ENCODE assay signal across 7 cellular contexts in the genomic region with DNA sequence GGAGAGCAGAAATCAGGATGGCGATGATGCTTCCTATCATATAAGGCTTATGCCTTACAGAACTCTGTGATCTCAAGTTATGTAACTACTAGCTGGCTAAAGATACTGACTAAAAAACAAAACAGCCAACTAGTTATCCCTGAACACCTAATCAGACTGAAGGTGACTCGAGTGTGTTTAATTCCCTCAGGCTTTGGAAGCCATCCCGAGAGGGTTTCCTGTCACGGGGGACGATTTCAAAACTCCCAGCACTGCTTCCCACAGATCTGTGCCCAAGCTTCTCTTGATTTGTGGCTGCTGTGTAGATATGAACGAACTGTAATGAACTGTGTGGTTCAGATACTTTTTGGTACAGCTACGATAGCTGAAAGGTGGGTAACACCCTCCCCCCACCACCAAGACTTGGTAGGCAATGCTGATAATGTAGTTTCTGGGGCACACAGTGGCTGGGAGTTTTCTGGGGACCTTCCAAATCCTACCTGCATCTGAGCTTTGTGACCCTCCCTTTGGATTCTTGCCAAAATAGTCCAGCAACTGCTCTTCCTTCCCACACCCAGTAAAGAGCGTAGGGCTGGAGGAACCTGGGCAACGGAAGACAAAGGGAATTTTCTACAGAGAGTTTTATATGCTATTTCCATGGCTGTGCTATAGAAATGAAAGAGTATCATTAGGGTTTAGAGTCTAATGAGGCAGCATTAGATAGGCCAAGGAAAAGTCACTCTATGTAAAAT.
DNase-seq lines count a peak whose midpoint lies in the region; ATAC-seq and TF ChIP-seq lines count a peak whose summit lies in the region.

No MANE protein-coding gene starts in this region.

- TF ChIP-seq CTCF in adrenal gland (IDR thresholded peaks at IDR 0.05), result no peak

- no peaks in the 10 kb centered on the region for H3K36me3 ChIP-seq in adrenal gland (replicated peaks in 1 of 2)
- no peaks in the 10 kb centered on the region for H3K36me3 ChIP-seq in iPS-20b (ENCODE audit: insufficient read depth, low read depth, low read length)
- no peaks in the 10 kb centered on the region for H3K36me3 ChIP-seq in stomach smooth muscle (ENCODE audit: control insufficient read depth in 2 of 2, insufficient read depth in 2 of 2, low read length in 2 of 2)

- peaks cover 0 to 7% (median 0%) of the 10 kb centered on the region in 3 donors for H3K9me3 ChIP-seq in adrenal gland (replicated peaks in 1 of 3)
- H3K9me3 ChIP-seq in iPS-20b (ENCODE audit: insufficient read depth, low read depth, low read length), result peaks cover 8% of the 10 kb centered on the region; the same call in 1 of the 2 replicates
- peaks cover 3 to 7% of the 10 kb centered on the region in 2 donors for H3K9me3 ChIP-seq in stomach smooth muscle (ENCODE audit: control insufficient read depth in 2 of 2, low read length in 2 of 2)

- TF ChIP-seq POLR2A in adrenal gland (IDR thresholded peaks at IDR 0.05), result no peak

- no peak for ATAC-seq in HG03045 (IDR thresholded peaks at IDR 0.05; ENCODE audit: unreplicated experiment)

- H3K4me3 ChIP-seq in adrenal gland, result peak overlapping the region in 1 of 4 donors; percentile 4
- no peak overlapping the region for H3K4me3 ChIP-seq in iPS-20b (ENCODE audit: low read length)
- peak overlapping the region in 1 of 2 donors; percentile 22 for H3K4me3 ChIP-seq in stomach smooth muscle (ENCODE audit: low read length in 2 of 2)

- intact Hi-C loops in adrenal gland (cut with DNase I), result no loop called here

- peak overlapping the region; percentile 33; the same call in 1 of the 2 replicates for H3K9ac ChIP-seq in iPS-20b (ENCODE audit: low read depth, low read length)
- no peak overlapping the region for H3K9ac ChIP-seq in stomach smooth muscle (ENCODE audit: low read length in 2 of 2)

- 26 to 30% (median 28%) methylated on average over 9 of the region's 9 CpGs for WGBS in adrenal gland, 4 donors

- H3K27ac ChIP-seq in adrenal gland (peak overlapping the region in 4 of 5 donors; percentile 13 to 80 (median 66)), iPS-20b (ENCODE audit: low read length) (no peak overlapping the region), stomach smooth muscle (ENCODE audit: low read length) (peak overlapping the region; percentile 62)

- H3K4me1 ChIP-seq in adrenal gland (replicated peaks in 1 of 2), result peaks cover 15 to 30% of the 10 kb centered on the region in 2 donors
- H3K4me1 ChIP-seq in iPS-20b (ENCODE audit: insufficient read depth, low read length), result peaks cover 30% of the 10 kb centered on the region
- H3K4me1 ChIP-seq in stomach smooth muscle (ENCODE audit: control insufficient read depth, insufficient read depth, low read length), result peaks cover 19% of the 10 kb centered on the region

- in situ Hi-C loops in KBM-7 (cut with MboI; ENCODE audit: low pct_unique_long_range_greater_than_20kb, low sequenced_read_pairs), result no loop called here

- H3K27me3 ChIP-seq in adrenal gland (no peaks in the 10 kb centered on the region), iPS-20b (ENCODE audit: insufficient read depth, low read length) (no peaks in the 10 kb centered on the region), stomach smooth muscle (ENCODE audit: control insufficient read depth in 1 of 2, insufficient read depth in 2 of 2, low read length in 2 of 2) (no peaks in the 10 kb centered on the region)

- peak; percentile 68 for DNase-seq in NCI-H1105 treated with DMSO at 0.1 percent for 48 hours (lab: John Stamatoyannopoulos, UW)
- peak; percentile 51 to 78 (median 67) for DNase-seq in adrenal gland
- DNase-seq in KBM-7, result no peak
- no peak for DNase-seq in NAMALWA (ENCODE audit: low spot score)

Comparison
In these comparisons a context has a peak if more than half of its experiments do, and no peak if none do; other contexts are left out.
1. DNase-seq: peak in NCI-H1105 treated with DMSO at 0.1 percent for 48 hours (single experiment) and adrenal gland (7 of 7); none in KBM-7 (single experiment) and NAMALWA (single experiment).